Comparison of ENCODE assay signal across 1 cellular context in the genomic region with DNA sequence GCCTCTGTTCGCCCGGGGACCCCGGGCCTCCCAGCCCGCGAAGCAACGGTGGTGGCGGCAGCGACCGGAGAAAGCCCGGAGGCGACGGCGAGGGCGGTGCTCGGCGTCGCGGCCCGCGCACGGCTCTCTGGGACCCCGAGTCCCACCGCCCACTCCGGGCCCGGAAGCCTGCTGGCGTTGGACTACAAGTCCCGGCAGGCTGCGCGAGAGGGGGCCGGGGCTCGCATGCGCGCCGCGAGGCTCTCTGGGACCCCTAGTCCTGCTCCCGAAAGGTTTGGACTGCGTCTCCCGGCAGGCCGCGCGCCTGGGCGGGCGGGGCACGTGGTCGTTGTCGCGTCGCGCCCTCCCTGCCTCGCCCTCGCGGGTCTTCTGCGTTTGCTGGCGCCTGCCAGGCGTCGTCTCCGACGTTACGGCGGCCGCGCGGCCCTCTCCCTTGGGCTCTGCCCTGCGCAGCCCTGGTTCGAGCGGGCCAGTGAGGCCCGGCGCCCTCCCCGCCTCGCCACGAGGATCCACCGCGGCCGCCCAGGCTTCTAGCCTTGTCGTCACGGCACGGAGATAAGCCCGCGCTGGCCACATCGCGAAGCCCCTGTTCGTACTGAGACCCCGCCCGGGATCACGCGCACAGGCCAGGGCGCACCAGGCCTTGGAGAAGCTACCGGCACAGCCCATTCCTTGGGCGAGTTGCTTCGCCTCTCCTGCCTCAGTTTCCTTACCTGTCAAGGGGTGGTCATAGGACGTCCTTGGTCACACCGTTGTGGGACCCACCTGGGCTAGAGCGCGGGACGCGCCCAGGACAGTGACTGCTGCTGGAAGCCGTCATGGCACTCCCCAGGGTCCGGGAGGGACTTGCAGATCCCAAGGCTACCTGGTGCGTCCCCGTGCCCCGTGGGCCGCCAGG.
TF ChIP-seq lines count a peak whose summit lies in the region.

A gene (minus strand): TSS at position 75 of the 898 bp plus-strand sequence. CDS start 549 bp downstream, outside the sequence.

TF ChIP-seq in HepG2, 621 proteins besides CTCF, POLR2A, EP300 and RAD21 (continued from another document and continues in another):
- peak; percentile 100 for TF ChIP-seq FOXC1 (CRISPR knock-in tag; IDR thresholded peaks at IDR 0.05; ENCODE audit: borderline replicate concordance)
- TF ChIP-seq ZNF431 (CRISPR knock-in tag; IDR thresholded peaks at IDR 0.05; ENCODE audit: borderline replicate concordance, low read depth) = peak; percentile 99
- peak; percentile 74 for TF ChIP-seq JUND (CRISPR knock-in tag; IDR thresholded peaks at IDR 0.05)
- TF ChIP-seq HIVEP1 (CRISPR knock-in tag; IDR thresholded peaks at IDR 0.05) = peak; percentile 94
- no peak for TF ChIP-seq PHB2 (IDR thresholded peaks at IDR 0.05; ENCODE audit: partially characterized antibody)
- TF ChIP-seq ZNF547 (CRISPR knock-in tag; IDR thresholded peaks at IDR 0.05) = peak; percentile 100
- TF ChIP-seq, protein P1, sequence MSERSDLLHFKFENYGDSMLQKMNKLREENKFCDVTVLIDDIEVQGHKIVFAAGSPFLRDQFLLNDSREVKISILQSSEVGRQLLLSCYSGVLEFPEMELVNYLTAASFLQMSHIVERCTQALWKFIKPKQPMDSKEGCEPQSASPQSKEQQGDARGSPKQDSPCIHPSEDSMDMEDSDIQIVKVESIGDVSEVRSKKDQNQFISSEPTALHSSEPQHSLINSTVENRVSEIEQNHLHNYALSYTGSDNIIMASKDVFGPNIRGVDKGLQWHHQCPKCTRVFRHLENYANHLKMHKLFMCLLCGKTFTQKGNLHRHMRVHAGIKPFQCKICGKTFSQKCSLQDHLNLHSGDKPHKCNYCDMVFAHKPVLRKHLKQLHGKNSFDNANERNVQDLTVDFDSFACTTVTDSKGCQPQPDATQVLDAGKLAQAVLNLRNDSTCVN (CRISPR knock-in tag; IDR thresholded peaks at IDR 0.05; ENCODE audit: borderline replicate concordance) = peak; percentile 96
- no peak for TF ChIP-seq ASH2L (IDR thresholded peaks at IDR 0.05; ENCODE audit: insufficient read length, low read depth, low read length)
- TF ChIP-seq SMYD3 (CRISPR knock-in tag; IDR thresholded peaks at IDR 0.05) = peak; percentile 98
- TF ChIP-seq ETV5 (CRISPR knock-in tag; IDR thresholded peaks at IDR 0.05; ENCODE audit: borderline replicate concordance) = peak; percentile 79
- TF ChIP-seq SMC3 (IDR thresholded peaks at IDR 0.05; ENCODE audit: low read length) = no peak
- TF ChIP-seq NONO (IDR thresholded peaks at IDR 0.05) = no peak
- peak; percentile 97 for TF ChIP-seq NONO (CRISPR knock-in tag; conservative IDR thresholded peaks at IDR 0.05)
- peak; percentile 35; the same call in 1 of the 2 replicates for TF ChIP-seq ZNF121 (CRISPR knock-in tag; IDR thresholded peaks at IDR 0.05)
- peak; percentile 92 for TF ChIP-seq HDAC2 (CRISPR knock-in tag; IDR thresholded peaks at IDR 0.05)
- TF ChIP-seq TAF15 (IDR thresholded peaks at IDR 0.05; ENCODE audit: low read depth, low read length, poor library complexity, severe bottlenecking) = peak; percentile 37
- peak; percentile 89; the same call in 1 of the 2 replicates for TF ChIP-seq FOXM1 (CRISPR knock-in tag; IDR thresholded peaks at IDR 0.05)
- peak; percentile 96 for TF ChIP-seq ZNF160 (CRISPR knock-in tag; IDR thresholded peaks at IDR 0.05)
- TF ChIP-seq MAFG (CRISPR knock-in tag; IDR thresholded peaks at IDR 0.05) = no peak
- peak; percentile 99 for TF ChIP-seq ZSCAN9 (CRISPR knock-in tag; IDR thresholded peaks at IDR 0.05; ENCODE audit: borderline replicate concordance)
- TF ChIP-seq YY1 (IDR thresholded peaks at IDR 0.05; ENCODE audit: insufficient read depth, insufficient replicate concordance, low read depth, low read length) = peak; percentile 85
- peak; percentile 23; the same call in 1 of the 2 replicates for TF ChIP-seq PITX1 (CRISPR knock-in tag; IDR thresholded peaks at IDR 0.05)
- TF ChIP-seq ZNF713 (CRISPR knock-in tag; IDR thresholded peaks at IDR 0.05) = peak; percentile 99
- peak; percentile 95 for TF ChIP-seq ELF1 (CRISPR knock-in tag; IDR thresholded peaks at IDR 0.05)
- TF ChIP-seq, protein P2, sequence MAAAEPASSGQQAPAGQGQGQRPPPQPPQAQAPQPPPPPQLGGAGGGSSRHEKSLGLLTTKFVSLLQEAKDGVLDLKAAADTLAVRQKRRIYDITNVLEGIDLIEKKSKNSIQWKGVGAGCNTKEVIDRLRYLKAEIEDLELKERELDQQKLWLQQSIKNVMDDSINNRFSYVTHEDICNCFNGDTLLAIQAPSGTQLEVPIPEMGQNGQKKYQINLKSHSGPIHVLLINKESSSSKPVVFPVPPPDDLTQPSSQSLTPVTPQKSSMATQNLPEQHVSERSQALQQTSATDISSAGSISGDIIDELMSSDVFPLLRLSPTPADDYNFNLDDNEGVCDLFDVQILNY (CRISPR knock-in tag; conservative IDR thresholded peaks at IDR 0.05) = peak; percentile 91
- TF ChIP-seq, protein P3, sequence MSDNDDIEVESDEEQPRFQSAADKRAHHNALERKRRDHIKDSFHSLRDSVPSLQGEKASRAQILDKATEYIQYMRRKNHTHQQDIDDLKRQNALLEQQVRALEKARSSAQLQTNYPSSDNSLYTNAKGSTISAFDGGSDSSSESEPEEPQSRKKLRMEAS (IDR thresholded peaks at IDR 0.05) = peak; percentile 100
- TF ChIP-seq ZMYM4 (CRISPR knock-in tag; IDR thresholded peaks at IDR 0.05) = peak; percentile 89
- TF ChIP-seq SRF (IDR thresholded peaks at IDR 0.05; ENCODE audit: low read depth, low read length) = no peak
- peak; percentile 44 for TF ChIP-seq NFE2 (CRISPR knock-in tag; IDR thresholded peaks at IDR 0.05)
- no peak for TF ChIP-seq RORA (CRISPR knock-in tag; IDR thresholded peaks at IDR 0.05)
- TF ChIP-seq, protein P4, sequence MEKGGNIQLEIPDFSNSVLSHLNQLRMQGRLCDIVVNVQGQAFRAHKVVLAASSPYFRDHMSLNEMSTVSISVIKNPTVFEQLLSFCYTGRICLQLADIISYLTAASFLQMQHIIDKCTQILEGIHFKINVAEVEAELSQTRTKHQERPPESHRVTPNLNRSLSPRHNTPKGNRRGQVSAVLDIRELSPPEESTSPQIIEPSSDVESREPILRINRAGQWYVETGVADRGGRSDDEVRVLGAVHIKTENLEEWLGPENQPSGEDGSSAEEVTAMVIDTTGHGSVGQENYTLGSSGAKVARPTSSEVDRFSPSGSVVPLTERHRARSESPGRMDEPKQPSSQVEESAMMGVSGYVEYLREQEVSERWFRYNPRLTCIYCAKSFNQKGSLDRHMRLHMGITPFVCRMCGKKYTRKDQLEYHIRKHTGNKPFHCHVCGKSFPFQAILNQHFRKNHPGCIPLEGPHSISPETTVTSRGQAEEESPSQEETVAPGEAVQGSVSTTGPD (CRISPR knock-in tag; IDR thresholded peaks at IDR 0.05) = no peak
- TF ChIP-seq ZNF552 (CRISPR knock-in tag; IDR thresholded peaks at IDR 0.05; ENCODE audit: borderline replicate concordance) = peak; percentile 98
- TF ChIP-seq AKAP8 (CRISPR knock-in tag; IDR thresholded peaks at IDR 0.05) = peak; percentile 86
- TF ChIP-seq GATA4 (IDR thresholded peaks at IDR 0.05; ENCODE audit: borderline replicate concordance, low read depth) = no peak
- no peak for TF ChIP-seq KDM1A (CRISPR knock-in tag; IDR thresholded peaks at IDR 0.05)
- TF ChIP-seq STAT5B (CRISPR knock-in tag; IDR thresholded peaks at IDR 0.05) = peak; percentile 95
- TF ChIP-seq, protein P5, sequence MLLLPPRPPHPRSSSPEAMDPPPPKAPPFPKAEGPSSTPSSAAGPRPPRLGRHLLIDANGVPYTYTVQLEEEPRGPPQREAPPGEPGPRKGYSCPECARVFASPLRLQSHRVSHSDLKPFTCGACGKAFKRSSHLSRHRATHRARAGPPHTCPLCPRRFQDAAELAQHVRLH (CRISPR knock-in tag; IDR thresholded peaks at IDR 0.05; ENCODE audit: borderline replicate concordance, low read depth) = peak; percentile 100; the same call in 1 of the 2 replicates
- peak; percentile 85 for TF ChIP-seq SAP130 (CRISPR knock-in tag; IDR thresholded peaks at IDR 0.05; ENCODE audit: low read depth)
- TF ChIP-seq, protein P6, sequence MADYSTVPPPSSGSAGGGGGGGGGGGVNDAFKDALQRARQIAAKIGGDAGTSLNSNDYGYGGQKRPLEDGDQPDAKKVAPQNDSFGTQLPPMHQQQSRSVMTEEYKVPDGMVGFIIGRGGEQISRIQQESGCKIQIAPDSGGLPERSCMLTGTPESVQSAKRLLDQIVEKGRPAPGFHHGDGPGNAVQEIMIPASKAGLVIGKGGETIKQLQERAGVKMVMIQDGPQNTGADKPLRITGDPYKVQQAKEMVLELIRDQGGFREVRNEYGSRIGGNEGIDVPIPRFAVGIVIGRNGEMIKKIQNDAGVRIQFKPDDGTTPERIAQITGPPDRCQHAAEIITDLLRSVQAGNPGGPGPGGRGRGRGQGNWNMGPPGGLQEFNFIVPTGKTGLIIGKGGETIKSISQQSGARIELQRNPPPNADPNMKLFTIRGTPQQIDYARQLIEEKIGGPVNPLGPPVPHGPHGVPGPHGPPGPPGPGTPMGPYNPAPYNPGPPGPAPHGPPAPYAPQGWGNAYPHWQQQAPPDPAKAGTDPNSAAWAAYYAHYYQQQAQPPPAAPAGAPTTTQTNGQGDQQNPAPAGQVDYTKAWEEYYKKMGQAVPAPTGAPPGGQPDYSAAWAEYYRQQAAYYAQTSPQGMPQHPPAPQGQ (CRISPR knock-in tag; IDR thresholded peaks at IDR 0.05; ENCODE audit: borderline replicate concordance) = peak; percentile 36; the same call in 1 of the 2 replicates
- TF ChIP-seq SMARCE1 (IDR thresholded peaks at IDR 0.05; ENCODE audit: borderline replicate concordance) = no peak
- peak; percentile 99 for TF ChIP-seq SMAD9 (CRISPR knock-in tag; IDR thresholded peaks at IDR 0.05)
- peak; percentile 96 for TF ChIP-seq ZNF205 (CRISPR knock-in tag; IDR thresholded peaks at IDR 0.05)
- TF ChIP-seq NR2C2 (CRISPR knock-in tag; IDR thresholded peaks at IDR 0.05; ENCODE audit: borderline replicate concordance) = peak; percentile 91
- no peak for TF ChIP-seq PCBP2 (optimal IDR thresholded peaks at IDR 0.05; ENCODE audit: low read depth, low read length, poor library complexity, severe bottlenecking)
- TF ChIP-seq, protein P7, sequence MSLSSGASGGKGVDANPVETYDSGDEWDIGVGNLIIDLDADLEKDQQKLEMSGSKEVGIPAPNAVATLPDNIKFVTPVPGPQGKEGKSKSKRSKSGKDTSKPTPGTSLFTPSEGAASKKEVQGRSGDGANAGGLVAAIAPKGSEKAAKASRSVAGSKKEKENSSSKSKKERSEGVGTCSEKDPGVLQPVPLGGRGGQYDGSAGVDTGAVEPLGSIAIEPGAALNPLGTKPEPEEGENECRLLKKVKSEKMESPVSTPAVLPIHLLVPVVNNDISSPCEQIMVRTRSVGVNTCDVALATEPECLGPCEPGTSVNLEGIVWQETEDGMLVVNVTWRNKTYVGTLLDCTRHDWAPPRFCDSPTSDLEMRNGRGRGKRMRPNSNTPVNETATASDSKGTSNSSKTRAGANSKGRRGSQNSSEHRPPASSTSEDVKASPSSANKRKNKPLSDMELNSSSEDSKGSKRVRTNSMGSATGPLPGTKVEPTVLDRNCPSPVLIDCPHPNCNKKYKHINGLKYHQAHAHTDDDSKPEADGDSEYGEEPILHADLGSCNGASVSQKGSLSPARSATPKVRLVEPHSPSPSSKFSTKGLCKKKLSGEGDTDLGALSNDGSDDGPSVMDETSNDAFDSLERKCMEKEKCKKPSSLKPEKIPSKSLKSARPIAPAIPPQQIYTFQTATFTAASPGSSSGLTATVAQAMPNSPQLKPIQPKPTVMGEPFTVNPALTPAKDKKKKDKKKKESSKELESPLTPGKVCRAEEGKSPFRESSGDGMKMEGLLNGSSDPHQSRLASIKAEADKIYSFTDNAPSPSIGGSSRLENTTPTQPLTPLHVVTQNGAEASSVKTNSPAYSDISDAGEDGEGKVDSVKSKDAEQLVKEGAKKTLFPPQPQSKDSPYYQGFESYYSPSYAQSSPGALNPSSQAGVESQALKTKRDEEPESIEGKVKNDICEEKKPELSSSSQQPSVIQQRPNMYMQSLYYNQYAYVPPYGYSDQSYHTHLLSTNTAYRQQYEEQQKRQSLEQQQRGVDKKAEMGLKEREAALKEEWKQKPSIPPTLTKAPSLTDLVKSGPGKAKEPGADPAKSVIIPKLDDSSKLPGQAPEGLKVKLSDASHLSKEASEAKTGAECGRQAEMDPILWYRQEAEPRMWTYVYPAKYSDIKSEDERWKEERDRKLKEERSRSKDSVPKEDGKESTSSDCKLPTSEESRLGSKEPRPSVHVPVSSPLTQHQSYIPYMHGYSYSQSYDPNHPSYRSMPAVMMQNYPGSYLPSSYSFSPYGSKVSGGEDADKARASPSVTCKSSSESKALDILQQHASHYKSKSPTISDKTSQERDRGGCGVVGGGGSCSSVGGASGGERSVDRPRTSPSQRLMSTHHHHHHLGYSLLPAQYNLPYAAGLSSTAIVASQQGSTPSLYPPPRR (CRISPR knock-in tag; IDR thresholded peaks at IDR 0.05; ENCODE audit: borderline replicate concordance) = peak; percentile 81
- TF ChIP-seq KDM5A (IDR thresholded peaks at IDR 0.05; ENCODE audit: borderline replicate concordance, low read length) = peak; percentile 50; the same call in 1 of the 2 replicates
- TF ChIP-seq KLF12 (CRISPR knock-in tag; IDR thresholded peaks at IDR 0.05; ENCODE audit: borderline replicate concordance) = peak; percentile 92
- no peak for TF ChIP-seq ZNF737 (CRISPR knock-in tag; IDR thresholded peaks at IDR 0.05; ENCODE audit: borderline replicate concordance)
- peak; percentile 98 for TF ChIP-seq MEIS2 (CRISPR knock-in tag; IDR thresholded peaks at IDR 0.05)
- peak; percentile 95 for TF ChIP-seq ZNF441 (CRISPR knock-in tag; IDR thresholded peaks at IDR 0.05; ENCODE audit: borderline replicate concordance)
- TF ChIP-seq AHR (CRISPR knock-in tag; IDR thresholded peaks at IDR 0.05) = peak; percentile 99
- peak; percentile 100; the same call in 1 of the 2 replicates for TF ChIP-seq ZNF790 (CRISPR knock-in tag; IDR thresholded peaks at IDR 0.05; ENCODE audit: borderline replicate concordance)
- TF ChIP-seq NFKB2 (CRISPR knock-in tag; IDR thresholded peaks at IDR 0.05; ENCODE audit: borderline replicate concordance) = peak; percentile 98
- TF ChIP-seq ZNF615 (CRISPR knock-in tag; IDR thresholded peaks at IDR 0.05; ENCODE audit: borderline replicate concordance) = peak; percentile 14; the same call in 1 of the 2 replicates
